1 cellular context compared by ENCODE assay signal in the genomic region with DNA sequence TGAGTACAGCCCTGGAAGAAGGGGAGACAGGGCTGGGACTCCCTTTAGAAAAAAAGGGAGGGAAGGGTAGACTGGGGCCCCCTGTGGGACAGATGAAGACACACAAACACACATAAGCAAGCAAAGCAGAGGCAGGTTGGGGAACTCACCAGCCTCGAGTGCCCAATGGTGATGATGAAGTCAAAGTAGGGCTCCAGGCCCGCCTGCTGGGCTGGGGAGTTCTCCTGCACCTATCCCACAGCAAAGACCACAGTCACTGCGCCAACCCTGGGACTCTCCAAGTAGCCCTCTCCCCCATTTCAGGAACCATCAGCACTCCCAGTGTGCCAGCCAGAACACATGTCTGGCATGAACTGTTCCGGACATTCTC.
TF ChIP-seq lines count a peak whose summit lies in the region.

No MANE protein-coding gene starts in this region.

TF ChIP-seq in GM12878, 131 proteins besides CTCF, POLR2A, EP300 and RAD21:
- TF ChIP-seq BMI1 (IDR thresholded peaks at IDR 0.05; ENCODE audit: borderline replicate concordance) (no peak), ASH2L (IDR thresholded peaks at IDR 0.05; ENCODE audit: borderline replicate concordance, low read depth) (no peak), JUNB (IDR thresholded peaks at IDR 0.05) (no peak), ZBED1 (IDR thresholded peaks at IDR 0.05; ENCODE audit: borderline replicate concordance) (no peak), SIN3A (IDR thresholded peaks at IDR 0.05; ENCODE audit: low read depth, low read length) (no peak), SIX5 (IDR thresholded peaks at IDR 0.05; ENCODE audit: low read depth, low read length, severe bottlenecking) (no peak), ZBTB4 (CRISPR knock-in tag; IDR thresholded peaks at IDR 0.05) (no peak), ETV6 (conservative IDR thresholded peaks at IDR 0.05 in 1 of 2, IDR thresholded peaks at IDR 0.05 in 1 of 2; ENCODE audit: borderline replicate concordance in 1 of 2, low read depth in 1 of 2) (no peak), SUPT20H (IDR thresholded peaks at IDR 0.05; ENCODE audit: borderline replicate concordance, control insufficient read depth, low read depth, low read length) (no peak), PAX8 (IDR thresholded peaks at IDR 0.05) (no peak), ZBTB11 (CRISPR knock-in tag; IDR thresholded peaks at IDR 0.05) (no peak), MXI1 (IDR thresholded peaks at IDR 0.05; ENCODE audit: low read depth, low read length) (no peak), MAX (IDR thresholded peaks at IDR 0.05; ENCODE audit: low read depth, low read length) (no peak)
- TF ChIP-seq, protein P1, sequence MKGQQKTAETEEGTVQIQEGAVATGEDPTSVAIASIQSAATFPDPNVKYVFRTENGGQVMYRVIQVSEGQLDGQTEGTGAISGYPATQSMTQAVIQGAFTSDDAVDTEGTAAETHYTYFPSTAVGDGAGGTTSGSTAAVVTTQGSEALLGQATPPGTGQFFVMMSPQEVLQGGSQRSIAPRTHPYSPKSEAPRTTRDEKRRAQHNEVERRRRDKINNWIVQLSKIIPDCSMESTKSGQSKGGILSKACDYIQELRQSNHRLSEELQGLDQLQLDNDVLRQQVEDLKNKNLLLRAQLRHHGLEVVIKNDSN (IDR thresholded peaks at IDR 0.05; ENCODE audit: borderline replicate concordance, extremely low read length, insufficient read depth, low read depth, low read length): no peak
- TF ChIP-seq, protein P2, sequence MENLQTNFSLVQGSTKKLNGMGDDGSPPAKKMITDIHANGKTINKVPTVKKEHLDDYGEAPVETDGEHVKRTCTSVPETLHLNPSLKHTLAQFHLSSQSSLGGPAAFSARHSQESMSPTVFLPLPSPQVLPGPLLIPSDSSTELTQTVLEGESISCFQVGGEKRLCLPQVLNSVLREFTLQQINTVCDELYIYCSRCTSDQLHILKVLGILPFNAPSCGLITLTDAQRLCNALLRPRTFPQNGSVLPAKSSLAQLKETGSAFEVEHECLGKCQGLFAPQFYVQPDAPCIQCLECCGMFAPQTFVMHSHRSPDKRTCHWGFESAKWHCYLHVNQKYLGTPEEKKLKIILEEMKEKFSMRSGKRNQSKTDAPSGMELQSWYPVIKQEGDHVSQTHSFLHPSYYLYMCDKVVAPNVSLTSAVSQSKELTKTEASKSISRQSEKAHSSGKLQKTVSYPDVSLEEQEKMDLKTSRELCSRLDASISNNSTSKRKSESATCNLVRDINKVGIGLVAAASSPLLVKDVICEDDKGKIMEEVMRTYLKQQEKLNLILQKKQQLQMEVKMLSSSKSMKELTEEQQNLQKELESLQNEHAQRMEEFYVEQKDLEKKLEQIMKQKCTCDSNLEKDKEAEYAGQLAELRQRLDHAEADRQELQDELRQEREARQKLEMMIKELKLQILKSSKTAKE (IDR thresholded peaks at IDR 0.05; ENCODE audit: low read depth, poor library complexity, severe bottlenecking): no peak
